In genomic region chr18:78178812-78179211, GRCh38 we compare ENCODE assay signal across 18 cellular contexts.
DNase-seq lines count a peak whose midpoint lies in the region; ATAC-seq and TF ChIP-seq lines count a peak whose summit lies in the region.
"Had no signal": no experiment of that assay in that cellular context is flagged by ENCODE, and none has a peak within 500 bp of the region (broad histone marks: within the 10 kb centered on the region; RNA-seq: fewer than 3 reads in every experiment).

No MANE protein-coding gene starts in this region.

- no peaks in the 10 kb centered on the region for H3K4me1 Mint-ChIP-seq in effector memory CD8-positive, alpha-beta T cell (ENCODE audit: low read depth in 2 of 2)
- H3K4me1 Mint-ChIP-seq: B cell; CD4-positive, CD25-positive, alpha-beta regulatory T cell had no signal

- H3K79me2 ChIP-seq in Karpas-422 (ENCODE audit: low read length): no peaks in the 10 kb centered on the region

- DNase-seq in NCI-H748 (lab: John Stamatoyannopoulos, UW; ENCODE audit: unreplicated experiment) (peak; percentile 15), NCI-H748 treated with DMSO at 0.1 percent for 48 hours (lab: John Stamatoyannopoulos, UW) (no peak), left colon (no peak), mucosa of descending colon (peak in 1 of 3 donors; percentile 57), Karpas-422 (no peak)
- DNase-seq in effector memory CD8-positive, alpha-beta T cell: no peak
- DNase-seq: Caco-2; CD4-positive, CD25-positive, alpha-beta regulatory T cell; CD8-positive, alpha-beta T cell; DMS153; DND-41; H7; HCEC 1CT had no signal

- no peak overlapping the region for H3K4me2 ChIP-seq in Karpas-422 (ENCODE audit: low read depth, low read length, poor library complexity, severe bottlenecking)
- H3K4me2 ChIP-seq: BLaER1 had no signal

- no peaks in the 10 kb centered on the region for H3K27me3 ChIP-seq in Karpas-422 (ENCODE audit: low read length)
- H3K27me3 ChIP-seq: BLaER1 had no signal

- H4K20me1 ChIP-seq in Karpas-422 (ENCODE audit: insufficient read depth, low read depth, low read length): no peaks in the 10 kb centered on the region
- H4K20me1 ChIP-seq: BLaER1 had no signal

- H3K9me3 ChIP-seq in mucosa of descending colon (peaks cover 11% of the 10 kb centered on the region), Karpas-422 (ENCODE audit: low read length) (peaks cover 7% of the 10 kb centered on the region)
- H3K9me3 ChIP-seq: Caco-2 had no signal

- no peak overlapping the region for H3K4me3 Mint-ChIP-seq in effector memory CD8-positive, alpha-beta T cell
- H3K4me3 Mint-ChIP-seq: B cell; CD4-positive, CD25-positive, alpha-beta regulatory T cell; CD8-positive, alpha-beta T cell had no signal

- H3K4me3 ChIP-seq in mucosa of descending colon: no peak overlapping the region
- H3K4me3 ChIP-seq in Karpas-422 (ENCODE audit: low read length): no peak overlapping the region
- H3K4me3 ChIP-seq: BLaER1 had no signal

- H3K9ac ChIP-seq in Karpas-422 (ENCODE audit: low read length): no peak overlapping the region
- H3K9ac ChIP-seq: BLaER1 had no signal

- H2AFZ ChIP-seq in Karpas-422 (ENCODE audit: low read length): no peak overlapping the region

- no peak overlapping the region for H3K27ac Mint-ChIP-seq in effector memory CD8-positive, alpha-beta T cell
- H3K27ac Mint-ChIP-seq: B cell; CD4-positive, CD25-positive, alpha-beta regulatory T cell; CD8-positive, alpha-beta T cell had no signal

- H3K9me3 Mint-ChIP-seq in effector memory CD8-positive, alpha-beta T cell: peaks cover 0 to 18% of the 10 kb centered on the region in 2 donors

- H3K36me3 Mint-ChIP-seq in effector memory CD8-positive, alpha-beta T cell (ENCODE audit: insufficient read depth): no peaks in the 10 kb centered on the region
- H3K36me3 Mint-ChIP-seq: CD4-positive, CD25-positive, alpha-beta regulatory T cell; CD8-positive, alpha-beta T cell had no signal

- peaks cover 0 to 5% of the 10 kb centered on the region in 2 donors for H3K27me3 Mint-ChIP-seq in effector memory CD8-positive, alpha-beta T cell
- H3K27me3 Mint-ChIP-seq: B cell; CD4-positive, CD25-positive, alpha-beta regulatory T cell had no signal

- H3K4me1 ChIP-seq in mucosa of descending colon (ENCODE audit: low read depth) (no peaks in the 10 kb centered on the region), Karpas-422 (ENCODE audit: low read length) (no peaks in the 10 kb centered on the region)
- H3K4me1 ChIP-seq: BLaER1, Caco-2 had no signal

- H3K36me3 ChIP-seq in mucosa of descending colon (ENCODE audit: low read depth) (no peaks in the 10 kb centered on the region), Karpas-422 (ENCODE audit: insufficient read depth, low read length) (no peaks in the 10 kb centered on the region)
- H3K36me3 ChIP-seq: BLaER1 had no signal

- intact Hi-C loops in left colon (cut with DNase I, micrococcal nuclease) (no loop called here), mucosa of descending colon (cut with DNase I, micrococcal nuclease) (no loop called here)

- peak; percentile 82 for ATAC-seq in left colon
- peak; percentile 92 for ATAC-seq in mucosa of descending colon
- ATAC-seq in HG02852 (IDR thresholded peaks at IDR 0.05; ENCODE audit: unreplicated experiment): no peak
- ATAC-seq in effector memory CD8-positive, alpha-beta T cell (replicated peaks): no peak
- ATAC-seq: CD8-positive, alpha-beta T cell had no signal

- no peak overlapping the region for H3K27ac ChIP-seq in Karpas-422 (ENCODE audit: low read length)
- H3K27ac ChIP-seq: 22Rv1, BLaER1, C4-2B had no signal

- H3K9me2 ChIP-seq in Karpas-422 (replicated peaks; ENCODE audit: insufficient read depth, low read length): no peaks in the 10 kb centered on the region; the same call in 1 of the 2 replicates

- TF ChIP-seq CTCF in mucosa of descending colon (IDR thresholded peaks at IDR 0.05): no peak

Comparison
In these comparisons a context has a peak if more than half of its experiments do, and no peak if none do; other contexts are left out.
1. ATAC-seq: peak in left colon (single experiment) and mucosa of descending colon (single experiment); none in HG02852 (single experiment) and effector memory CD8-positive, alpha-beta T cell (single experiment).